ENCODE assay signal across 21 cellular contexts in the genomic region with DNA sequence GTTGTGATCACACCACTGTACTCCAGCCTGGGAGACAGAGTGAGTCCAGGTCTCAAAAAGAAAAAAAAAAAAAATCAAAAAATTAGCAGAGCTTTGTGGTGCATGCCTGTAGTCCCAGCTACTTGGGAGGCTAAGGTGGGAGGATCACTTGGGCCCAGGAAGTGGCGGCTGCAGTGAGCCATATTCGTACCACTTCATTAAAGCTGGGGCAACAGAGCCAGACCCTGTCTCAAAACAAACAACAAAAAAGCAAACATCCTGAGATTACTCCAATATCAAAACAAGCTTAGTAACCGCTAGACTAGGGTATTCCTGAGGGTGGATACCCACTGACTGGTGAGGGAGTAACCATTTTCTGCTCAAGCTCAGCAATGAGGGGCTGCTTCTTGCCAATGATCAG.
"Had no signal": no experiment of that assay in that cellular context is flagged by ENCODE, and none has a peak within 500 bp of the region (broad histone marks: within the 10 kb centered on the region; RNA-seq: fewer than 3 reads in every experiment).

No MANE protein-coding gene starts in this region.

- DNase-seq: dermis blood vessel endothelial cell; dorsolateral prefrontal cortex; effector CD4-positive, alpha-beta T cell; effector memory CD4-positive, alpha-beta T cell; erythroblast; foreskin keratinocyte; heart left ventricle; hypothalamus; left cardiac atrium; left lung; left ventricle myocardium superior; lower lobe of right lung; mesenchymal stem cell; naive thymus-derived CD4-positive, alpha-beta T cell had no signal

- H3K4me1 ChIP-seq: foreskin keratinocyte had no signal

- H3K79me2 ChIP-seq: hepatocyte had no signal

- H3K4me3 ChIP-seq: coronary artery, dorsolateral prefrontal cortex, gastroesophageal sphincter, heart left ventricle, hepatocyte, left lung, lower lobe of right lung had no signal

- H3K9me3 ChIP-seq: gastroesophageal sphincter, heart left ventricle, left lung, lower lobe of right lung had no signal

- H3K27ac ChIP-seq: coronary artery, dorsolateral prefrontal cortex, foreskin keratinocyte, gastroesophageal sphincter, heart left ventricle, hepatocyte, left lung, lower lobe of right lung had no signal

- H3K36me3 ChIP-seq: gastroesophageal sphincter, heart left ventricle, left lung, lower lobe of right lung had no signal

- H2AFZ ChIP-seq: hepatocyte had no signal

- H3K4me2 ChIP-seq: hepatocyte had no signal

- H3K27me3 ChIP-seq: dorsolateral prefrontal cortex, foreskin keratinocyte, gastroesophageal sphincter, heart left ventricle, hepatocyte, left lung had no signal

- ATAC-seq: foreskin keratinocyte; gastroesophageal sphincter; heart left ventricle; left cardiac atrium; left lung; left ventricle myocardium superior; lower lobe of right lung; naive thymus-derived CD4-positive, alpha-beta T cell had no signal

- FAIRE-seq: colon, frontal cortex, islet of Langerhans, keratinocyte had no signal
